13 cellular contexts compared by ENCODE assay signal in the genomic region with DNA sequence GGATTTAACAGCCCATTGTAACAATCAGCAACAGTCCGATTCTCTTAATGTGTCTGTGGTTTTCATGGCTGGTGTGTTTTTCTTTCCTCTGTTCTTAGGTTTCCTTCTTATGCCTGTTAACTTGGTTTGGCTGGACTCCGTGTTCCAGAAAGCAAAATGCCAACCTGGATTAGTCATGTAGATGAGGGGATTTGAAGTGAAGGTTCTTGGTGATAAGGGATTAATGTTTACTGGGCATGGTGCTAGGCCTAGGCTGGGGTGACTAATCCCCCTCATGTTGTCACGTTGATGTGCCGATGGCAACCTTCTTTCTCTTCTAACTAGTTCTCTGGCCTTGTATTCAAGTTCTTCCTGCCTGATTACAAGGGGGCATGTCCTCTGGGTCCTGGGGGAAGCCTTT.
DNase-seq lines count a peak whose midpoint lies in the region; ATAC-seq and TF ChIP-seq lines count a peak whose summit lies in the region.
"Had no signal": no experiment of that assay in that cellular context is flagged by ENCODE, and none has a peak within 500 bp of the region (broad histone marks: within the 10 kb centered on the region; RNA-seq: fewer than 3 reads in every experiment).

No MANE protein-coding gene starts in this region.

- TF ChIP-seq POLR2A in stomach (IDR thresholded peaks at IDR 0.05): no peak

- TF ChIP-seq CTCF in foreskin keratinocyte (conservative IDR thresholded peaks at IDR 0.05) (no peak), stomach (IDR thresholded peaks at IDR 0.05) (no peak), GM10266 (IDR thresholded peaks at IDR 0.05; ENCODE audit: control insufficient read depth, insufficient read depth, low read depth, missing control alignments) (no peak)

- no peak overlapping the region for H3K4me3 ChIP-seq in GM23248
- H3K4me3 ChIP-seq in stomach: no peak overlapping the region

- H3F3A ChIP-seq in GM23248 (ENCODE audit: insufficient read depth): no peaks in the 10 kb centered on the region

- no peaks in the 10 kb centered on the region for H4K20me1 ChIP-seq in GM23248 (ENCODE audit: insufficient read depth)

- H3K27ac ChIP-seq in GM23248: peak overlapping the region; percentile 27; the same call in 1 of the 2 replicates
- peak overlapping the region; percentile 45 for H3K27ac ChIP-seq in angular gyrus (ENCODE audit: low read depth, low read length)
- H3K27ac ChIP-seq in foreskin keratinocyte: no peak overlapping the region
- peak overlapping the region; percentile 68 to 79 (median 72) for H3K27ac ChIP-seq in stomach

- H3K9me3 ChIP-seq in GM23248 (ENCODE audit: low read depth): no peaks in the 10 kb centered on the region
- H3K9me3 ChIP-seq in stomach: no peaks in the 10 kb centered on the region

- H2AFZ ChIP-seq in GM23248: no peak overlapping the region

- H3K9ac ChIP-seq in GM23248: no peak overlapping the region

- in situ Hi-C loops in GM23248 (cut with MboI): no loop called here

- no peak overlapping the region for H3K4me2 ChIP-seq in GM23248 (ENCODE audit: unreplicated experiment)

- H3K36me3 ChIP-seq in GM23248 (ENCODE audit: low read depth) (no peaks in the 10 kb centered on the region), stomach (no peaks in the 10 kb centered on the region)

- ATAC-seq in foreskin keratinocyte (peak; percentile 65), HG03196 (IDR thresholded peaks at IDR 0.05; ENCODE audit: unreplicated experiment) (no peak)

- H3K79me2 ChIP-seq in GM23248 (ENCODE audit: insufficient read depth): no peaks in the 10 kb centered on the region

- no peaks in the 10 kb centered on the region for H3K27me3 ChIP-seq in GM23248 (replicated peaks; ENCODE audit: insufficient read depth)
- no peaks in the 10 kb centered on the region for H3K27me3 ChIP-seq in foreskin keratinocyte
- no peaks in the 10 kb centered on the region for H3K27me3 ChIP-seq in stomach

- WGBS in GM23248 (ENCODE audit: low coverage in 1 of 2, low lambda C conversion rate in 2 of 2, missing lambda C conversion rate in 2 of 2), 2 experiments: 2 to 5% methylated on average over 4 of the region's 4 CpGs
- 29 to 52% (median 43%) methylated on average over 4 of the region's 4 CpGs for WGBS in stomach, 5 donors

- H3K4me1 ChIP-seq in GM23248 (ENCODE audit: insufficient read depth) (no peaks in the 10 kb centered on the region; the same call in 1 of the 2 replicates), foreskin keratinocyte (no peaks in the 10 kb centered on the region), stomach (peaks cover 5 to 35% (median 8%) of the 10 kb centered on the region in 4 donors)

- peak; percentile 59 for DNase-seq in GM23248
- peak in 1 of 2 donors; percentile 54 for DNase-seq in foreskin keratinocyte
- peak; percentile 54 for DNase-seq in stomach
- no peak for DNase-seq in DMS79 treated with DMSO at 0.1 percent for 48 hours (lab: John Stamatoyannopoulos, UW)
- DNase-seq in NCI-H524 treated with DMSO at 0.1 percent for 48 hours (lab: John Stamatoyannopoulos, UW): no peak
- no peak for DNase-seq in GM10266 (ENCODE audit: extremely low spot score)
- DNase-seq: activated CD4-positive, alpha-beta T cell treated with anti-CD3 and anti-CD28 coated beads, Interleukin-2, amount 50 U/mL, for 48 hours; activated naive CD8-positive, alpha-beta T cell treated with anti-CD3 and anti-CD28 coated beads for 36 hours; CD4-positive, alpha-beta T cell; foreskin melanocyte; MV-4-11 had no signal

- intact Hi-C loops in stomach (cut with DNase I; ENCODE audit: low total_unique reads): no loop called here

- H3K9me2 ChIP-seq in GM23248 (ENCODE audit: insufficient read depth): no peaks in the 10 kb centered on the region

- no peak for TF ChIP-seq EP300 in stomach (IDR thresholded peaks at IDR 0.05)

Comparison
In these comparisons a context has a peak if more than half of its experiments do, and no peak if none do; other contexts are left out.
1. DNase-seq: peak in GM23248 (single experiment) and stomach (single experiment); none in DMS79 treated with DMSO at 0.1 percent for 48 hours (single experiment), NCI-H524 treated with DMSO at 0.1 percent for 48 hours (single experiment) and GM10266 (single experiment).